ENCODE assay signal across 11 cellular contexts in the genomic region with DNA sequence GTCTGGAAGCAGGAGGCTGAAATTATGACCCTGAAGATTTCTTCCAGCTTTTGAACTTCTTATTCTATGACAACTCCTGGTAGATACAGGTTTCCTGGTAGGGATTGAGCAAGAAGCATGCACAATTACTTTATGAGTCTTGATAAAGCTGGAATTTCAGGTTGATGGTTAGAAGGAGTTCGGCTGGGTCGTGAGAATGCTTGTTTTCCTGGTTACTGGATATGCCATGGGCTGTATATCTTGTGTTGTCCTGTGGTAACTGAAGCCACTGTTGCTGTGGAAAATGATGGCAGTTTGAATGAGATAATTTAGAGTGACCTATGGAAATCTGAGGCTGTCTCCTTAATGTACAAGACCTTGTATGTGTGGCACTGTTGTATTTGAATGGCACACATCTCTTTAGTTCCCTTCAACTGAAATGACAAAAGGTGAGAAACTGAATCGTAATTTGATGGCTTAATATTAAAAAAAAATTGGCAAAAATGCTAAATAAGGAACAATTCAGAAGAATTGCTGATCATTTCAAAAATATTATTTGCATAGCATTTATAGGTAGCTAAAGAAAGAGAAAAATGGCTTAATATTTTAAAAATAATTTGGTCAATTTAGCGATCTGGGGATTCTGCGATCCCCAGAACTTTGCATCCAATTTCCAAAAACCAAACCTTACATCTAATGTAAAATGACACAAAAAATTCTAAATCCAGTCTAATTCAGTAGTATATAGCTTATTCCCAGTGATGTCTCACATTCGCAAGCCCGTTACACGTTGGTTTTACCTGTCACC. TPM values are rescaled to one million over a fixed set of nuclear protein-coding genes. Genes with fewer than 3 reads are reported as not detected.
DNase-seq lines count a peak whose midpoint lies in the region; ATAC-seq and TF ChIP-seq lines count a peak whose summit lies in the region.
"Had no signal": no experiment of that assay in that cellular context is flagged by ENCODE, and none has a peak within 500 bp of the region (broad histone marks: within the 10 kb centered on the region; RNA-seq: fewer than 3 reads in every experiment).

No MANE protein-coding gene starts in this region.

- H3K27me3 Mint-ChIP-seq in activated T-cell treated with anti-CD3 and anti-CD28 coated beads, Interleukin-2, amount 50 U/mL, for 72 hours (ENCODE audit: low read depth) = peaks cover 18% of the 10 kb centered on the region

- no peaks in the 10 kb centered on the region for H3K9me3 Mint-ChIP-seq in activated T-cell treated with anti-CD3 and anti-CD28 coated beads, Interleukin-2, amount 50 U/mL, for 72 hours

- H3K4me1 Mint-ChIP-seq in activated T-cell treated with anti-CD3 and anti-CD28 coated beads, Interleukin-2, amount 50 U/mL, for 72 hours (ENCODE audit: low read depth) = peaks cover 34% of the 10 kb centered on the region

- H3K27ac Mint-ChIP-seq in activated T-cell treated with anti-CD3 and anti-CD28 coated beads, Interleukin-2, amount 50 U/mL, for 72 hours = peak overlapping the region; percentile 90

- no peaks in the 10 kb centered on the region for H3K9me3 ChIP-seq in thoracic aorta

- ATAC-seq in activated T-cell treated with anti-CD3 and anti-CD28 coated beads, Interleukin-2, amount 50 U/mL, for 72 hours (replicated peaks in 1 of 2) = no peak
- no peak for ATAC-seq in thoracic aorta (ENCODE audit: insufficient number of reproducible peaks, low FRiP score, low read depth)
- ATAC-seq in GM19467 (IDR thresholded peaks at IDR 0.05; ENCODE audit: unreplicated experiment) = no peak

- H3K27me3 ChIP-seq in thoracic aorta (replicated peaks; ENCODE audit: insufficient read depth) = no peaks in the 10 kb centered on the region

- H3K4me3 ChIP-seq in thoracic aorta = peak overlapping the region; percentile 99

- DNase-seq in activated T-cell treated with anti-CD3 and anti-CD28 coated beads, Interleukin-2, amount 50 U/mL, for 72 hours = no peak
- no peak for DNase-seq in activated T-cell treated with anti-CD3 and anti-CD28 coated beads, Interleukin-2, amount 50 U/mL, for 1 hour
- DNase-seq in iris pigment epithelial cell (ENCODE audit: low read depth) = peak; percentile 21
- DNase-seq in thoracic aorta (ENCODE audit: low spot score) = no peak
- no peak for DNase-seq in kidney glomerular epithelial cell (lab: John Stamatoyannopoulos, UW)
- DNase-seq in A172 (ENCODE audit: low spot score) = no peak
- DNase-seq: activated CD4-positive, alpha-beta T cell treated with anti-CD3 and anti-CD28 coated beads for 48 hours; MV-4-11; posterior cingulate gyrus had no signal

- peaks cover 2% of the 10 kb centered on the region for H3K36me3 ChIP-seq in thoracic aorta

- H3K27ac ChIP-seq in VCaP (peak overlapping the region; percentile 100), thoracic aorta (no peak overlapping the region)

- TF ChIP-seq CTCF in VCaP (conservative IDR thresholded peaks at IDR 0.05) (no peak), thoracic aorta (IDR thresholded peaks at IDR 0.05) (no peak)

- peaks cover 10% of the 10 kb centered on the region in 2 donors for H3K36me3 Mint-ChIP-seq in activated T-cell treated with anti-CD3 and anti-CD28 coated beads, Interleukin-2, amount 50 U/mL, for 72 hours (ENCODE audit: insufficient read depth in 2 of 2)

- peaks cover 18 to 25% of the 10 kb centered on the region in 2 donors for H3K4me1 ChIP-seq in thoracic aorta (ENCODE audit: control insufficient read depth in 1 of 2, low read depth in 2 of 2)

- peak overlapping the region; percentile 35 to 80 for H3K4me3 Mint-ChIP-seq in activated T-cell treated with anti-CD3 and anti-CD28 coated beads, Interleukin-2, amount 50 U/mL, for 72 hours

RNA-seq across cellular contexts. Expression of a gene that starts 1.1 kb away (rescaled TPM):
- total RNA-seq in activated T-cell treated with anti-CD3 and anti-CD28 coated beads, Interleukin-2, amount 50 U/mL, for 72 hours = 10 to 100 TPM; 76.2 to 78.4 TPM
- total RNA-seq in thoracic aorta = 10 to 100 TPM; 41.2 to 53.3 TPM
- 66.4 and 91.7 TPM in 2 replicates for total RNA-seq in A172 (2014; rRNA removed; shearing (Covaris generic))
